ENCODE assay signal across 11 cellular contexts in the genomic region with DNA sequence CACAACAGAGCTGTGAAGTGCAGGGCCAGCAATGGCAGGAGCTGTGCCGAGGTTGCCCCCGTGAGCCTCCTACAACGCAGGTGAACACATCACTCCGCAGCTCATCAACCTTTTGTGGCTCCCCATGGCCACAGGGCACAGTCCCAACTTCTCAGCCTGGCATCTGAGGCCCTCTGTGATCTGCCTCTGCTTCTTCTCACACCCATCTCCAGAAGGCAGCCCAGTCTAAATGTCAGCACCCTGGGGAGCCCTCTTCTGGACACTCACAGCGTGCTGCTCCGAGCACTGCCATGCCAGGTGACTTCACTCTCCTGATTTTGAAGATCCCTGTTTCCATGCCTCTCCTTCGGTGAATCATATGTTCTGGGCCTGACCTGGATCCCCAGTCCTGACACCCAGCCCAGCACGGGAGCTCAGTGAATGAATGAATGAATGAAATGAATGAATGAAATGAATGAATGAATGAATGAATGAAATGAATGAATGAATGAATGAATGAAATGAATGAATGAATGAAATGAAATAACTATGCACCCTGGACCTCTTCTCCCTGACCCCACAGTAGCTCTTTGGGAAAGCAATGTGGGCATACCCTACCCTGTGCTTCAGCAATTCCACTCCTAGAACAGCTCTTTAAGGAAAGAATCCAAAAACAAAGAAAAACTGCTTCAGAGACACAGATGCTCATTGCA. TPM values are rescaled to one million over a fixed set of nuclear protein-coding genes. Genes with fewer than 3 reads are reported as not detected.
DNase-seq lines count a peak whose midpoint lies in the region; ATAC-seq and TF ChIP-seq lines count a peak whose summit lies in the region.
"Had no signal": no experiment of that assay in that cellular context is flagged by ENCODE, and none has a peak within 500 bp of the region (broad histone marks: within the 10 kb centered on the region; RNA-seq: fewer than 3 reads in every experiment).

No MANE protein-coding gene starts in this region.

- DNase-seq in activated naive CD4-positive, alpha-beta T cell treated with anti-CD3 and anti-CD28 coated beads, Interleukin-2, amount 50 U/mL, for 72 hours (ENCODE audit: low spot score in 2 of 2): peak in 1 of 2 donors; percentile 39
- no peak for DNase-seq in activated naive CD4-positive, alpha-beta T cell (lab: John Stamatoyannopoulos, UW)
- DNase-seq in SK-N-DZ (ENCODE audit: low spot score): peak; percentile 60
- peak in 1 of 2 donors; percentile 26 for DNase-seq in cardiac muscle cell (ENCODE audit: low read depth in 1 of 2, low spot score in 1 of 2)
- no peak for DNase-seq in NCI-H1436 (lab: John Stamatoyannopoulos, UW)
- DNase-seq: activated CD4-positive, alpha-beta T cell treated with anti-CD3 and anti-CD28 coated beads for 1 hour; CD4-positive, CD25-positive, alpha-beta regulatory T cell; cortex of kidney had no signal

- no peaks in the 10 kb centered on the region for H3K36me3 Mint-ChIP-seq in activated naive CD4-positive, alpha-beta T cell treated with anti-CD3 and anti-CD28 coated beads, Interleukin-2, amount 50 U/mL, for 72 hours
- H3K36me3 Mint-ChIP-seq: CD4-positive, CD25-positive, alpha-beta regulatory T cell had no signal

- no peaks in the 10 kb centered on the region for H3K27me3 ChIP-seq in cardiac muscle cell

- H3K27ac ChIP-seq in cardiac muscle cell (no peak overlapping the region), temporal lobe (ENCODE audit: low read depth, low read length) (peak overlapping the region; percentile 72)

- no peaks in the 10 kb centered on the region for H3K4me1 ChIP-seq in cardiac muscle cell (ENCODE audit: low read depth)

- H3K9me3 ChIP-seq in cardiac muscle cell (ENCODE audit: low read depth): no peaks in the 10 kb centered on the region

- no peak overlapping the region for H3K4me3 ChIP-seq in cardiac muscle cell

- ATAC-seq in activated naive CD4-positive, alpha-beta T cell treated with anti-CD3 and anti-CD28 coated beads, Interleukin-2, amount 50 U/mL, for 72 hours: no peak
- no peak for ATAC-seq in GM21576 (IDR thresholded peaks at IDR 0.05; ENCODE audit: unreplicated experiment)
- ATAC-seq in HG03571 (IDR thresholded peaks at IDR 0.05; ENCODE audit: unreplicated experiment): no peak

- peak; percentile 9 for TF ChIP-seq CTCF in cardiac muscle cell (IDR thresholded peaks at IDR 0.05; ENCODE audit: low read depth, low read length)

- no peaks in the 10 kb centered on the region for H3K36me3 ChIP-seq in cardiac muscle cell

- H3K27ac Mint-ChIP-seq in activated naive CD4-positive, alpha-beta T cell treated with anti-CD3 and anti-CD28 coated beads, Interleukin-2, amount 50 U/mL, for 72 hours: peak overlapping the region; percentile 3 to 35
- H3K27ac Mint-ChIP-seq: CD4-positive, CD25-positive, alpha-beta regulatory T cell had no signal

- no peaks in the 10 kb centered on the region for H3K9me3 Mint-ChIP-seq in activated naive CD4-positive, alpha-beta T cell treated with anti-CD3 and anti-CD28 coated beads, Interleukin-2, amount 50 U/mL, for 72 hours
- H3K9me3 Mint-ChIP-seq: CD4-positive, CD25-positive, alpha-beta regulatory T cell had no signal

RNA-seq across cellular contexts. Expression of a gene that starts 17.9 kb away (rescaled TPM):
- 10 to 100 TPM; 52.3 to 54.1 TPM for total RNA-seq in activated naive CD4-positive, alpha-beta T cell treated with anti-CD3 and anti-CD28 coated beads, Interleukin-2, amount 50 U/mL, for 72 hours
- polyA plus RNA-seq in SK-N-DZ (2014; cell fraction: cytosol; rRNA removed): 110 and 148 TPM in 2 replicates
- polyA plus RNA-seq in SK-N-DZ (2014; cell fraction: nucleus; rRNA removed): 102 and 133 TPM in 2 replicates
- total RNA-seq in cardiac muscle cell (61.5 and 71.9 TPM in 2 replicates), temporal lobe (39.8 TPM)
- 80.8 and 113 TPM in 2 replicates for polyA plus RNA-seq in cardiac muscle cell

RNA-seq across cellular contexts. Expression of a gene that starts 22.9 kb away (rescaled TPM):
- 1 to 10 TPM in 1 of 2 donors, not detected in 1; 1.7 TPM for total RNA-seq in activated naive CD4-positive, alpha-beta T cell treated with anti-CD3 and anti-CD28 coated beads, Interleukin-2, amount 50 U/mL, for 72 hours
- 2.1 and 5.3 TPM in 2 replicates for polyA plus RNA-seq in SK-N-DZ (2014; cell fraction: cytosol; rRNA removed)
- 1.2 and 1.8 TPM in 2 replicates for polyA plus RNA-seq in SK-N-DZ (2014; cell fraction: nucleus; rRNA removed)
- total RNA-seq in cardiac muscle cell: 12.8 and 28.2 TPM in 2 replicates
- polyA plus RNA-seq in cardiac muscle cell: 8.7 and 22.9 TPM in 2 replicates
- 16.5 TPM for total RNA-seq in temporal lobe
- total RNA-seq: CD4-positive, CD25-positive, alpha-beta regulatory T cell had no signal
- polyA plus RNA-seq: CD4-positive, CD25-positive, alpha-beta regulatory T cell had no signal

RNA-seq across cellular contexts. Expression of a gene that starts 52.9 kb away (rescaled TPM):
- total RNA-seq in activated naive CD4-positive, alpha-beta T cell treated with anti-CD3 and anti-CD28 coated beads, Interleukin-2, amount 50 U/mL, for 72 hours: 10 to 100 TPM; 39.0 to 57.1 TPM
- polyA plus RNA-seq in SK-N-DZ (2014; cell fraction: cytosol; rRNA removed): 0.09 and 0.29 TPM in 2 replicates
- 0.52 and 1.0 TPM in 2 replicates for polyA plus RNA-seq in SK-N-DZ (2014; cell fraction: nucleus; rRNA removed)
- total RNA-seq in cardiac muscle cell (1.4 and 3.2 TPM in 2 replicates), temporal lobe (23.1 TPM)
- polyA plus RNA-seq in cardiac muscle cell: 3.4 and 4.9 TPM in 2 replicates
